ENCODE assay signal across 8 cellular contexts in the genomic region with DNA sequence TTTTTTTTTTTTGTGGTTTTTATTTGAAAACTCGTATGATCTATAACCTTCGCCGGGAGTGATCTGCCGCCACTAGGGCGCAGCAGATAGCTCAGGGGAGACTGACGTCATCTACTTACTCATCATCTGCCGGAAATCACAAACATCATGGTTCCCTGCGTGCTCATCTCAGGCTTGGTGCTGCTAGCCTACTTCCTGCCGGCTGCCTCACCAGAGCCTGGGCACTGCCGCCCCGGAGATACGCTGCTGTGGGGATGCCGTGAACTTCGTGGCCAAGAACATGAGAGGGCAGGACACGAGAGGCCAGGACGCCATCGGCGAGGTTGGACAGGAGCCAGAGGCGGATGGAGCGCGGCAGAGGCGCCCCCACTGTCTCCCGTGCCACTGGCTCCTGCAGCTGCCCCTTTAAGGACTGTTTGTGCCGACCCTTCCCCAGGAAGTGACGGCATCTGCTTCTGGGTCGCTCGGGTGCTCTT.
DNase-seq lines count a peak whose midpoint lies in the region; ATAC-seq and TF ChIP-seq lines count a peak whose summit lies in the region.

No MANE protein-coding gene starts in this region.

- H3K4me3 ChIP-seq in lower leg skin (ENCODE audit: low read depth, poor library complexity, severe bottlenecking): no peak overlapping the region

- H3K27me3 Mint-ChIP-seq in endothelial cell (ENCODE audit: unreplicated experiment): no peaks in the 10 kb centered on the region
- H3K27me3 Mint-ChIP-seq in stimulated activated memory B cell treated with anti-CD40 and anti-IgM and Interleukin-4, amounts not matched to agents 10 μg/mL and 1 μg/mL and 100 μg/mL, for 72 hours: no peaks in the 10 kb centered on the region

- TF ChIP-seq CTCF in endothelial cell (IDR thresholded peaks at IDR 0.05; ENCODE audit: unreplicated experiment) (peak; percentile 39), lower leg skin (IDR thresholded peaks at IDR 0.05) (no peak)

- DNase-seq in Daoy (ENCODE audit: low read depth) (peak; percentile 76), T-helper 2 cell (peak in 4 of 5 experiments; percentile 6 to 72 (median 22)), endothelial cell (ENCODE audit: low spot score) (peak; percentile 22), lower leg skin (ENCODE audit: low spot score in 2 of 2) (no peak), GF-D8 (lab: John Stamatoyannopoulos, UW) (no peak), NCI-H146 treated with DMSO at 0.1 percent for 48 hours (lab: John Stamatoyannopoulos, UW; ENCODE audit: unreplicated experiment) (no peak)

- no peak for TF ChIP-seq POLR2A in lower leg skin (IDR thresholded peaks at IDR 0.05)

- no peaks in the 10 kb centered on the region for H3K36me3 Mint-ChIP-seq in endothelial cell (ENCODE audit: low read depth, unreplicated experiment)
- no peaks in the 10 kb centered on the region for H3K36me3 Mint-ChIP-seq in stimulated activated memory B cell treated with anti-CD40 and anti-IgM and Interleukin-4, amounts not matched to agents 10 μg/mL and 1 μg/mL and 100 μg/mL, for 72 hours

- intact Hi-C loops in lower leg skin (cut with DNase I; ENCODE audit: low total_unique reads): no loop called here

- H3K4me1 Mint-ChIP-seq in endothelial cell (ENCODE audit: unreplicated experiment): peaks cover 3% of the 10 kb centered on the region
- no peaks in the 10 kb centered on the region for H3K4me1 Mint-ChIP-seq in stimulated activated memory B cell treated with anti-CD40 and anti-IgM and Interleukin-4, amounts not matched to agents 10 μg/mL and 1 μg/mL and 100 μg/mL, for 72 hours

- 83 to 87% methylated on average over 27 of the region's 27 CpGs for WGBS in lower leg skin, 2 donors

- no peak overlapping the region for H3K4me3 Mint-ChIP-seq in endothelial cell (ENCODE audit: unreplicated experiment)
- H3K4me3 Mint-ChIP-seq in stimulated activated memory B cell treated with anti-CD40 and anti-IgM and Interleukin-4, amounts not matched to agents 10 μg/mL and 1 μg/mL and 100 μg/mL, for 72 hours: peak overlapping the region; percentile 29

- no peaks in the 10 kb centered on the region for H3K9me3 Mint-ChIP-seq in endothelial cell (ENCODE audit: unreplicated experiment)
- H3K9me3 Mint-ChIP-seq in stimulated activated memory B cell treated with anti-CD40 and anti-IgM and Interleukin-4, amounts not matched to agents 10 μg/mL and 1 μg/mL and 100 μg/mL, for 72 hours: peaks cover 2% of the 10 kb centered on the region

- H3K27ac Mint-ChIP-seq in endothelial cell (ENCODE audit: unreplicated experiment): no peak overlapping the region
- H3K27ac Mint-ChIP-seq in stimulated activated memory B cell treated with anti-CD40 and anti-IgM and Interleukin-4, amounts not matched to agents 10 μg/mL and 1 μg/mL and 100 μg/mL, for 72 hours: no peak overlapping the region

- peak; percentile 83 for ATAC-seq in HG02885 (IDR thresholded peaks at IDR 0.05; ENCODE audit: poor library complexity, unreplicated experiment)
- ATAC-seq in stimulated activated memory B cell treated with anti-CD40 and anti-IgM and Interleukin-4, amounts not matched to agents 10 μg/mL and 1 μg/mL and 100 μg/mL, for 72 hours: peak; percentile 43

Comparison
In these comparisons a context has a peak if more than half of its experiments do, and no peak if none do; other contexts are left out.
1. DNase-seq: peak in Daoy (single experiment), T-helper 2 cell (4 of 5) and endothelial cell (single experiment); none in lower leg skin (0 of 2), GF-D8 (single experiment) and NCI-H146 treated with DMSO at 0.1 percent for 48 hours (single experiment).